8 cellular contexts compared by ENCODE assay signal in the genomic region with DNA sequence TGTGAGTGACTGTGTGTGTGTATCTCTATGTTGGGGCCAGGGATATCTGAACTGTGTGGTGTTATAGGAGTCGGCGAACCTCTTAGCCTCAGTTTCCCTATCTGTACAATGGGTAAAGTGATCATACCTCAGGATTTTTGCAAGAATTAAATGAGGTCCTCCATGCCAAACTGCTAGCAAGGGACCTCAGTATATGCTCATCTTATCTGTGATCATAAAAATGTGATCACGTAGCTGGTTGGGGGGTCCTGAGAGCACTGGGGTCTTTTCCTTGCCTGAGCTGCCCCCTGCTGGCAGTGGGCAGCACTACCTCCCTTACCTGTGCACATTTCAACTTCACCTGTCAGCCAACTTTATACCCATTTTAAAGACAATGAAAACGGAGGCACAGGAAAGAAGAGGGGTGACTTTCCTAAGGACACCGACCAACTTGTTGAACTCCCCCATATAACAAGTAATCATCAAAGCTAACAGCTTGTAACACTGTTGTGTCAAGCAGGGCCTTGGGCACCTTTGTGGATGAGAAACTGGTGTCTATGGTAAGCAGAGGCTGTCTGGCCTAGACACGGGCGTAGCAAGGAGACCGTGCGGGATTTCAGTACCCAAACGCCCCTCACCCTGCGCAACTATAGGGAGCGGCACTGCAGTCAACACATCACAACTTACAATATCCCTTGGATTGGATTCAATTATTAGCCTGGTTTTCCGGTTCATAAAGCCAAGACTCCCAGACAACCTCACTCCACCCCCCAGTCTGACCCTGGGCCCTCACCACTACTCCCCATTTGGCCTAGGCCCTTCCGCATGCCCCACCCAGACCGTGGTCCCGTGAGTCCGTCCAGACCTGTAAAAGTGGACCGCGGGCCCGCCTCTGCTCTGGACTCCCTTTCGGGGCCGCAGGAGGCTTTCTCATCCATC. TPM values are rescaled to one million over a fixed set of nuclear protein-coding genes. Genes with fewer than 3 reads are reported as not detected.
DNase-seq lines count a peak whose midpoint lies in the region; ATAC-seq and TF ChIP-seq lines count a peak whose summit lies in the region.

No MANE protein-coding gene starts in this region.

- dilution Hi-C loops in IMR-90 (cut with HindIII; ENCODE audit: low sequenced_read_pairs, unreplicated experiment) = no loop called here

- peak overlapping the region; percentile 85 for H2BK5ac ChIP-seq in IMR-90 (ENCODE audit: low read depth, low read length, poor library complexity, severe bottlenecking)

- peak overlapping the region; percentile 76 for H3K23ac ChIP-seq in IMR-90 (ENCODE audit: low read depth, low read length)

- peak overlapping the region; percentile 91 for H2AK5ac ChIP-seq in IMR-90 (ENCODE audit: low read depth, low read length)

- peaks cover 8% of the 10 kb centered on the region for H3K4me1 ChIP-seq in IMR-90 (ENCODE audit: control insufficient read depth, insufficient read depth, low read length)
- H3K4me1 ChIP-seq in vagina = peaks cover 26% of the 10 kb centered on the region

- peak overlapping the region; percentile 31; the same call in 1 of the 2 replicates for H3K18ac ChIP-seq in IMR-90 (ENCODE audit: low read depth, low read length)

- peak overlapping the region; percentile 82 for H3K4me3 ChIP-seq in IMR-90 (ENCODE audit: insufficient read depth, low read depth, low read length)
- peak overlapping the region; percentile 74 to 77 for H3K4me3 ChIP-seq in vagina

- no peak overlapping the region for H2BK20ac ChIP-seq in IMR-90 (ENCODE audit: low read depth, low read length)

- peak; percentile 12 for ATAC-seq in IMR-90 (ENCODE audit: low read depth)
- ATAC-seq in GM19324 (IDR thresholded peaks at IDR 0.05; ENCODE audit: low FRiP score, unreplicated experiment) = no peak

- WGBS in IMR-90 (ENCODE audit: extremely low coverage in 2 of 2, insufficient read length in 1 of 2), 2 experiments = 4% methylated on average over 4 of the region's 22 CpGs; no CpG with 5 or more reads in 1 of the 2 experiments

- peaks cover 7% of the 10 kb centered on the region; the same call in 1 of the 2 replicates for H3K9me1 ChIP-seq in IMR-90 (ENCODE audit: insufficient read depth, low read length)

- H3K27me3 Mint-ChIP-seq in endothelial cell (ENCODE audit: unreplicated experiment) = peaks cover 13% of the 10 kb centered on the region

- BruUV-seq in IMR-90 (replicated peaks; lab: Mats Ljungman, UMichigan) = no TSS peak

- peak overlapping the region; percentile 97 for H2AFZ ChIP-seq in IMR-90 (replicated peaks; ENCODE audit: low read length, poor library complexity)

- peak overlapping the region; percentile 72 for H4K5ac ChIP-seq in IMR-90 (ENCODE audit: low read depth, low read length)

- peak overlapping the region; percentile 46 to 95 for H4K8ac ChIP-seq in IMR-90 (ENCODE audit: low read depth in 2 of 2, low read length in 2 of 2)

- H3K79me1 ChIP-seq in IMR-90 (ENCODE audit: low read depth in 1 of 2, low read length in 2 of 2) = peaks cover 19 to 58% of the 10 kb centered on the region in 2 experiments

- peak overlapping the region; percentile 88; the same call in 1 of the 2 replicates for H3K56ac ChIP-seq in IMR-90 (ENCODE audit: extremely low read depth, insufficient read depth, low read length)

- H3K14ac ChIP-seq in IMR-90 (replicated peaks; ENCODE audit: low read depth, low read length) = peak overlapping the region; percentile 94

- H3K9me3 ChIP-seq in IMR-90 (ENCODE audit: control insufficient read depth, insufficient read depth, low read length) (no peaks in the 10 kb centered on the region), vagina (no peaks in the 10 kb centered on the region)

- no peaks in the 10 kb centered on the region for H3K9me3 Mint-ChIP-seq in endothelial cell (ENCODE audit: unreplicated experiment)

- H3K4me2 ChIP-seq in IMR-90 (ENCODE audit: low read depth, low read length) = peak overlapping the region; percentile 100

- POLR2A ChIA-PET in IMR-90 (lab: Charles Lee; ENCODE audit: unreplicated experiment) = no interaction called here

- peak overlapping the region; percentile 78 for H3K27ac Mint-ChIP-seq in endothelial cell (ENCODE audit: unreplicated experiment)

- CTCF ChIA-PET in IMR-90 (lab: Yijun Ruan, JAX) = interaction anchor here (0.8 to 1.2 kb wide), 2 partner anchors 13 to 61 kb away, joined by 3 to 5 read pairs; no protein-coding TSS in a partner anchor

- H3K27me3 ChIP-seq in IMR-90 (ENCODE audit: control insufficient read depth, insufficient read depth, low read length) (no peaks in the 10 kb centered on the region), vagina (no peaks in the 10 kb centered on the region)

- H2AK9ac ChIP-seq in IMR-90 (replicated peaks; ENCODE audit: low read depth, low read length, poor library complexity) = peak overlapping the region; percentile 90

- peak overlapping the region; percentile 84 for H4K91ac ChIP-seq in IMR-90 (ENCODE audit: insufficient read depth, low read depth, low read length)

- H3K36me3 ChIP-seq in IMR-90 (ENCODE audit: control insufficient read depth, insufficient read depth, low read length) (peaks cover 9% of the 10 kb centered on the region), vagina (no peaks in the 10 kb centered on the region)

- H4K20me1 ChIP-seq in IMR-90 (ENCODE audit: insufficient read depth, low read length) = peaks cover 11% of the 10 kb centered on the region; the same call in 1 of the 2 replicates

- peaks cover 9% of the 10 kb centered on the region for H3K4me1 Mint-ChIP-seq in endothelial cell (ENCODE audit: unreplicated experiment)

- TF ChIP-seq POLR2A in IMR-90 (IDR thresholded peaks at IDR 0.05; ENCODE audit: low read depth, low read length) (no peak), vagina (IDR thresholded peaks at IDR 0.05) (no peak)

- peak; percentile 59 for TF ChIP-seq RAD21 in IMR-90 (IDR thresholded peaks at IDR 0.05; ENCODE audit: low read length)

- in situ Hi-C loops in IMR-90 (cut with MboI; ENCODE audit: low sequenced_read_pairs) = no loop called here

- DNase-seq in EL = peak; percentile 45
- DNase-seq in IMR-90 = peak; percentile 20
- DNase-seq in endothelial cell (ENCODE audit: low spot score) = no peak
- peak; percentile 15 for DNase-seq in mucosa of gallbladder (ENCODE audit: low spot score)
- DNase-seq in vagina (ENCODE audit: extremely low spot score in 2 of 2) = no peak
- no peak for DNase-seq in T1000 (lab: John Stamatoyannopoulos, UW)

- H3K9ac ChIP-seq in IMR-90 (ENCODE audit: low read depth, low read length) = peak overlapping the region; percentile 95

- peak overlapping the region; percentile 92 for H3K4ac ChIP-seq in IMR-90 (ENCODE audit: low read depth, low read length)

- intact Hi-C loops in IMR-90 (cut with micrococcal nuclease) (loop anchor here (2.0 kb wide), 1 partner anchor 140 kb away; no protein-coding TSS in a partner anchor), vagina (cut with DNase I) (no loop called here)

- peak; percentile 60 for TF ChIP-seq CTCF in IMR-90 (conservative IDR thresholded peaks at IDR 0.05; ENCODE audit: low read depth, low read length)
- peak; percentile 99 for TF ChIP-seq CTCF in VCaP (conservative IDR thresholded peaks at IDR 0.05)
- TF ChIP-seq CTCF in endothelial cell (IDR thresholded peaks at IDR 0.05; ENCODE audit: unreplicated experiment) = peak; percentile 86
- peak; percentile 46 to 52 (median 47) for TF ChIP-seq CTCF in vagina (IDR thresholded peaks at IDR 0.05)

- H3K4me3 Mint-ChIP-seq in endothelial cell (ENCODE audit: unreplicated experiment) = peak overlapping the region; percentile 96

- H2BK120ac ChIP-seq in IMR-90 (ENCODE audit: low read depth, low read length) = no peak overlapping the region

- no peak overlapping the region for H2BK15ac ChIP-seq in IMR-90 (ENCODE audit: low read depth, low read length)

- H3K36me3 Mint-ChIP-seq in endothelial cell (ENCODE audit: low read depth, unreplicated experiment) = peaks cover 8% of the 10 kb centered on the region

- peak overlapping the region; percentile 91 for H3K27ac ChIP-seq in IMR-90 (ENCODE audit: insufficient read depth, low read length)
- H3K27ac ChIP-seq in VCaP = peak overlapping the region; percentile 98
- H3K27ac ChIP-seq in vagina = peak overlapping the region; percentile 82

TF ChIP-seq in IMR-90, 13 proteins besides CTCF, POLR2A, EP300 and RAD21:
- TF ChIP-seq SMC3 (IDR thresholded peaks at IDR 0.05; ENCODE audit: low read depth, low read length) = peak; percentile 40
- TF ChIP-seq CHD1 (IDR thresholded peaks at IDR 0.05; ENCODE audit: low read depth, low read length) = no peak

RNA-seq across cellular contexts. Expression of a gene that starts 1.2 kb away (rescaled TPM):
- 51.8 and 52.8 TPM in 2 replicates for total RNA-seq in IMR-90 (2012; rRNA removed)
- polyA plus RNA-seq in IMR-90 (2012; rRNA removed) = 66.3 and 90.3 TPM in 2 replicates
- 44.7 and 49.8 TPM in 2 replicates for polyA plus RNA-seq in IMR-90 (2012; cell fraction: cytosol; rRNA removed)
- 82.4 and 152 TPM in 2 replicates for polyA plus RNA-seq in IMR-90 (2012; cell fraction: nucleus; rRNA removed; ENCODE audit: low replicate concordance)
- total RNA-seq in endothelial cell (ENCODE audit: unreplicated experiment) = 41.3 TPM
- 61.2 TPM for total RNA-seq in mucosa of gallbladder
- total RNA-seq in vagina = 10.8 TPM

RNA-seq across cellular contexts. Expression of a gene that starts 12.4 kb away (rescaled TPM):
- total RNA-seq in IMR-90 (2012; rRNA removed) = 3.9 and 5.0 TPM in 2 replicates
- polyA plus RNA-seq in IMR-90 (2012; rRNA removed) = 6.3 and 6.5 TPM in 2 replicates
- 4.6 and 7.9 TPM in 2 replicates for polyA plus RNA-seq in IMR-90 (2012; cell fraction: cytosol; rRNA removed)
- polyA plus RNA-seq in IMR-90 (2012; cell fraction: nucleus; rRNA removed; ENCODE audit: low replicate concordance) = 6.6 and 14.2 TPM in 2 replicates
- total RNA-seq in endothelial cell (ENCODE audit: unreplicated experiment) = 2.0 TPM
- 20.3 TPM for total RNA-seq in mucosa of gallbladder
- 21.6 TPM for total RNA-seq in vagina

RNA-seq across cellular contexts. Expression of a gene that starts 31.4 kb away (rescaled TPM):
- total RNA-seq in IMR-90 (2012; rRNA removed) (13.9 and 16.5 TPM in 2 replicates), endothelial cell (ENCODE audit: unreplicated experiment) (35.8 TPM), mucosa of gallbladder (72.9 TPM), vagina (53.8 TPM)
- 17.3 and 20.6 TPM in 2 replicates for polyA plus RNA-seq in IMR-90 (2012; rRNA removed)
- polyA plus RNA-seq in IMR-90 (2012; cell fraction: cytosol; rRNA removed) = 10.3 and 17.4 TPM in 2 replicates
- 42.6 and 55.0 TPM in 2 replicates for polyA plus RNA-seq in IMR-90 (2012; cell fraction: nucleus; rRNA removed; ENCODE audit: low replicate concordance)

RNA-seq across cellular contexts. Expression of a gene that starts 40.4 kb away (rescaled TPM):
- total RNA-seq in IMR-90 (2012; rRNA removed) (39.2 and 45.5 TPM in 2 replicates), endothelial cell (ENCODE audit: unreplicated experiment) (73.0 TPM), mucosa of gallbladder (32.8 TPM), vagina (49.4 TPM)
- 45.6 and 46.6 TPM in 2 replicates for polyA plus RNA-seq in IMR-90 (2012; rRNA removed)
- polyA plus RNA-seq in IMR-90 (2012; cell fraction: cytosol; rRNA removed) = 26.5 and 54.2 TPM in 2 replicates
- 10.6 and 16.7 TPM in 2 replicates for polyA plus RNA-seq in IMR-90 (2012; cell fraction: nucleus; rRNA removed; ENCODE audit: low replicate concordance)

RNA-seq across cellular contexts. Expression of a gene that starts 58.2 kb away (rescaled TPM):
- total RNA-seq in IMR-90 (2012; rRNA removed) (under 0.01 TPM in 1 of 2 replicates, not detected in the other), endothelial cell (ENCODE audit: unreplicated experiment) (not detected), mucosa of gallbladder (1.5 TPM), vagina (not detected)
- polyA plus RNA-seq in IMR-90 (2012; rRNA removed) = 0.77 and 0.89 TPM in 2 replicates
- polyA plus RNA-seq in IMR-90 (2012; cell fraction: cytosol; rRNA removed) = 0.25 and 0.40 TPM in 2 replicates
- polyA plus RNA-seq in IMR-90 (2012; cell fraction: nucleus; rRNA removed; ENCODE audit: low replicate concordance) = 2.5 and 4.2 TPM in 2 replicates

Comparison
In these comparisons a context has a peak if more than half of its experiments do, and no peak if none do; other contexts are left out.
1. DNase-seq: peak in EL (single experiment), IMR-90 (single experiment) and mucosa of gallbladder (single experiment); none in endothelial cell (single experiment), vagina (0 of 2) and T1000 (single experiment).
2. CTCF ChIP-seq: peak in every context shown above with its lines; median percentile 99 in VCaP; 86 in endothelial cell; 60 in IMR-90; 47 in vagina.
3. Peak in every context shown above with its lines, with median percentiles within 50 percentile points of each other: H3K27ac ChIP-seq.